In genomic region chr16:85988723-85989313, GRCh38 we compare ENCODE assay signal across 10 cellular contexts.
DNase-seq lines count a peak whose midpoint lies in the region; ATAC-seq and TF ChIP-seq lines count a peak whose summit lies in the region.
"Had no signal": no experiment of that assay in that cellular context is flagged by ENCODE, and none has a peak within 500 bp of the region (broad histone marks: within the 10 kb centered on the region; RNA-seq: fewer than 3 reads in every experiment).

No MANE protein-coding gene starts in this region.

- CTCF ChIA-PET in activated CD8-positive, alpha-beta T cell treated with anti-CD3 and anti-CD28 coated beads, Interleukin-2, amount 10 ng/mL, durations not matched to agents 7 days and 5 days (lab: Charles Lee), result interaction anchor here (0.9 to 15.3 kb wide), 14 partner anchors 9 to 186 kb away, joined by 3 to 385 read pairs (median 4); no protein-coding TSS in a partner anchor

- peak overlapping the region; percentile 66 for H3K27ac Mint-ChIP-seq in activated CD8-positive, alpha-beta T cell treated with anti-CD3 and anti-CD28 coated beads, Interleukin-2, amount 10 ng/mL, durations not matched to agents 7 days and 5 days

- POLR2A ChIA-PET in activated CD8-positive, alpha-beta T cell treated with anti-CD3 and anti-CD28 coated beads, Interleukin-2, amount 10 ng/mL, durations not matched to agents 7 days and 5 days (lab: Charles Lee), result interaction anchor here (0.6 to 2.7 kb wide), 4 partner anchors 86 to 176 kb away, joined by 3 to 14 read pairs (median 3); no protein-coding TSS in a partner anchor

- H3K4me3 ChIP-seq in coronary artery, result no peak overlapping the region

- no peaks in the 10 kb centered on the region for H3K36me3 Mint-ChIP-seq in activated CD8-positive, alpha-beta T cell treated with anti-CD3 and anti-CD28 coated beads, Interleukin-2, amount 10 ng/mL, durations not matched to agents 7 days and 5 days (ENCODE audit: low read depth)
- H3K36me3 Mint-ChIP-seq: brain had no signal

- H3K4me3 Mint-ChIP-seq in activated CD8-positive, alpha-beta T cell treated with anti-CD3 and anti-CD28 coated beads, Interleukin-2, amount 10 ng/mL, durations not matched to agents 7 days and 5 days, result no peak overlapping the region
- H3K4me3 Mint-ChIP-seq: brain had no signal

- H3K4me1 Mint-ChIP-seq in activated CD8-positive, alpha-beta T cell treated with anti-CD3 and anti-CD28 coated beads, Interleukin-2, amount 10 ng/mL, durations not matched to agents 7 days and 5 days (ENCODE audit: low read depth), result peaks cover 59% of the 10 kb centered on the region
- H3K4me1 Mint-ChIP-seq: brain had no signal

- ATAC-seq in HG02610 (IDR thresholded peaks at IDR 0.05; ENCODE audit: unreplicated experiment), result peak; percentile 52
- ATAC-seq in activated CD8-positive, alpha-beta T cell treated with anti-CD3 and anti-CD28 coated beads, Interleukin-2, amount 10 ng/mL, durations not matched to agents 7 days and 5 days, result no peak

- H3K27me3 Mint-ChIP-seq in activated CD8-positive, alpha-beta T cell treated with anti-CD3 and anti-CD28 coated beads, Interleukin-2, amount 10 ng/mL, durations not matched to agents 7 days and 5 days (ENCODE audit: low read depth), result no peaks in the 10 kb centered on the region

- no peaks in the 10 kb centered on the region for H3K9me3 Mint-ChIP-seq in activated CD8-positive, alpha-beta T cell treated with anti-CD3 and anti-CD28 coated beads, Interleukin-2, amount 10 ng/mL, durations not matched to agents 7 days and 5 days (ENCODE audit: insufficient read depth)
- H3K9me3 Mint-ChIP-seq: brain had no signal

- peak; percentile 19 to 25 for DNase-seq in activated CD4-positive, alpha-beta T cell treated with anti-CD3 and anti-CD28 coated beads for 24 hours (ENCODE audit: low read depth in 2 of 2)
- no peak for DNase-seq in activated CD4-positive, alpha-beta T cell treated with anti-CD3 and anti-CD28 coated beads, Interleukin-2, amount 50 U/mL, for 1 hour
- DNase-seq in activated CD8-positive, alpha-beta T cell treated with anti-CD3 and anti-CD28 coated beads, Interleukin-2, amount 10 ng/mL, durations not matched to agents 7 days and 5 days, result no peak
- DNase-seq in stimulated activated CD4-positive, alpha-beta T cell treated with anti-CD3 and anti-CD28 coated beads, TNF-alpha, amount 100 ng/mL, for 24 hours (ENCODE audit: low read depth in 3 of 3), result peak in 2 of 3 experiments; percentile 33 to 46
- DNase-seq in NCI-H2227 (lab: John Stamatoyannopoulos, UW; ENCODE audit: unreplicated experiment) (no peak), coronary artery (ENCODE audit: low spot score) (no peak), NCI-H146 treated with DMSO at 0.1 percent for 48 hours (lab: John Stamatoyannopoulos, UW; ENCODE audit: unreplicated experiment) (no peak)
- DNase-seq: foreskin melanocyte had no signal

- no peak for TF ChIP-seq CTCF in coronary artery (IDR thresholded peaks at IDR 0.05)

- H3K27ac ChIP-seq in coronary artery, result no peak overlapping the region

Comparison
In these comparisons a context has a peak if more than half of its experiments do, and no peak if none do; other contexts are left out.
1. DNase-seq: peak in activated CD4-positive, alpha-beta T cell treated with anti-CD3 and anti-CD28 coated beads for 24 hours (2 of 2) and stimulated activated CD4-positive, alpha-beta T cell treated with anti-CD3 and anti-CD28 coated beads, TNF-alpha, amount 100 ng/mL, for 24 hours (2 of 3); none in activated CD4-positive, alpha-beta T cell treated with anti-CD3 and anti-CD28 coated beads, Interleukin-2, amount 50 U/mL, for 1 hour (single experiment), activated CD8-positive, alpha-beta T cell treated with anti-CD3 and anti-CD28 coated beads, Interleukin-2, amount 10 ng/mL, durations not matched to agents 7 days and 5 days (single experiment), NCI-H2227 (single experiment), coronary artery (single experiment) and NCI-H146 treated with DMSO at 0.1 percent for 48 hours (single experiment).